ENCODE assay signal across 34 cellular contexts in the genomic region with DNA sequence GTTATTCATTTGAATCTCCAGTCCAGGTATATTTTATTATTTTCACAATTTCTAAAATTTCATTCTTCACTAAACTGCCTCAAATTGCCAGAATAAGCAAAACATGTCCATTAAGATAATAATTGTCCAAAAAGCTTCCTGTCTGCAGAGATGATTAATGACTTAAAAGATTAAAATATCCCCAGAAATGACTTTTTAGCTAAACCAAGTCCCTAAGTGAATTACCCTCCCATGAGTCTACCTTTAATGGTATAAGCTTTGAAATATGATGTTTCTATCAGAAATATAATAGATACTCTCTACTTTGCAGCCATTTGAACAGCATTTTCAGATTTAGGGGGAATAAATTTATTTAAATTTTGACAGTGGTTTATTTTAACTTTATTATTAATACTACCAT.
"Had no signal": no experiment of that assay in that cellular context is flagged by ENCODE, and none has a peak within 500 bp of the region (broad histone marks: within the 10 kb centered on the region; RNA-seq: fewer than 3 reads in every experiment).

No MANE protein-coding gene starts in this region.

- DNase-seq: Karpas-422, Kasumi-1, MG63, MM.1S, MV-4-11, NCI-H1048, NCI-H1092, NCI-H1092 treated with DMSO at 0.1 percent for 48 hours, NCI-H1105, NCI-H1105 treated with DMSO at 0.1 percent for 48 hours, NCI-H1417, NCI-H1417 treated with DMSO at 0.1 percent for 48 hours, NCI-H1436, NCI-H1436 treated with DMSO at 0.1 percent for 48 hours, NCI-H146, NCI-H1694, NCI-H1694 treated with DMSO at 0.1 percent for 48 hours, NCI-H187, NCI-H187 treated with DMSO at 0.1 percent for 48 hours, NCI-H1930, NCI-H2029, NCI-H2029 treated with DMSO at 0.1 percent for 48 hours, NCI-H2081, NCI-H2081 treated with DMSO at 0.1 percent for 48 hours, NCI-H2107, NCI-H2171, NCI-H2171 treated with DMSO at 0.1 percent for 48 hours, NCI-H2227 treated with DMSO at 0.1 percent for 48 hours, NCI-H226, NCI-H345, NCI-H446, NCI-H446 treated with DMSO at 0.1 percent for 48 hours, NCI-H510A had no signal

- H3K9me3 ChIP-seq: MG63 had no signal

- H3K9ac ChIP-seq: KMS-11 had no signal

- H3K36me3 ChIP-seq: MG63 had no signal

- H3K27me3 ChIP-seq: MG63 had no signal

- H3K4me3 ChIP-seq: MG63 had no signal

- H3K4me2 ChIP-seq: KMS-11 had no signal

- H3K27ac ChIP-seq: KMS-11 had no signal
